1 cellular context compared by ENCODE assay signal in the genomic region with DNA sequence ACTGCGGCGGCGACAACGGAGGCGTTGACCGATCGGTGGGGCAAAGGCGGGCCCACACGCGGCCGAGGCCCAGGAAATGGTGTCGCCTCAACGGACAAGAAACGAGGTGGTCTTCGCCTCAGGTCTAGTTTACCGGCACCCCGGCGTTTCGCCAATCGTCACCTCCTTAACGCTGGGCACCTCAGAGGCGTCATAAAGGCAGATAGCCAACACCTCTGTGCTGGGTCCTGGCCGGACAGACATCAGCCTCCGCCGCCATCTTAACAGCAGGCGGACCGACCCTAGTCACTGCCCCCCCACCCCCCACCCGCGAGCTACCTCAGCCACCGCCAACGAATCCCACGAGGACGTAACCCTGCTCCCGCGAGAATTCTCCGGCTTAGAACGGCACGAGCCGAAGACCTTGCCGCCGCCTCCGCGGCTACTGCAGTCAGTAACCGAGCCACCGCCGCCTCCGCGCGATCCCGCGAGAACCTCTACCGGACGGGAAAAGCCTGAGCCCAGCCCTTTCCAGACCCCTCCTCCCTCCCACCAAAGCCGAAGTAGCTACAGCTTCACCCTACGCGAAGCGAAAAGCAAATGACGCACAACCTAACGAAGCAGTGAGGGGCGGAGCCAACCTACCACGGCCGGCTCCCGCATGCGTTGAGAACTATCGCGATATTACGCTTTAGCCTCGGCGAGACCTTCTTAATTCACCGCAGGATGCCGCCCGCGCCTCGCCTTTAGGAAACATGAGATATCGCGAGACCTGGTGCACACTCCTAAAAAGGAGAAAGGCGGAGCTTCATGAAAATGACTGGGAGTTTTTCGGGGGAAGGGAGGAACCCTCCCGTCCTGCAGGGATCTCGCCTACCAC.
A peak's percentile ranks its signal among the peaks of the same experiment; 100 is the strongest.
TF ChIP-seq lines count a peak whose summit lies in the region.

No MANE protein-coding gene starts in this region.

TF ChIP-seq in HepG2, 621 proteins besides CTCF, POLR2A, EP300 and RAD21 (continued from another document and continues in another):
- TF ChIP-seq, protein P1, sequence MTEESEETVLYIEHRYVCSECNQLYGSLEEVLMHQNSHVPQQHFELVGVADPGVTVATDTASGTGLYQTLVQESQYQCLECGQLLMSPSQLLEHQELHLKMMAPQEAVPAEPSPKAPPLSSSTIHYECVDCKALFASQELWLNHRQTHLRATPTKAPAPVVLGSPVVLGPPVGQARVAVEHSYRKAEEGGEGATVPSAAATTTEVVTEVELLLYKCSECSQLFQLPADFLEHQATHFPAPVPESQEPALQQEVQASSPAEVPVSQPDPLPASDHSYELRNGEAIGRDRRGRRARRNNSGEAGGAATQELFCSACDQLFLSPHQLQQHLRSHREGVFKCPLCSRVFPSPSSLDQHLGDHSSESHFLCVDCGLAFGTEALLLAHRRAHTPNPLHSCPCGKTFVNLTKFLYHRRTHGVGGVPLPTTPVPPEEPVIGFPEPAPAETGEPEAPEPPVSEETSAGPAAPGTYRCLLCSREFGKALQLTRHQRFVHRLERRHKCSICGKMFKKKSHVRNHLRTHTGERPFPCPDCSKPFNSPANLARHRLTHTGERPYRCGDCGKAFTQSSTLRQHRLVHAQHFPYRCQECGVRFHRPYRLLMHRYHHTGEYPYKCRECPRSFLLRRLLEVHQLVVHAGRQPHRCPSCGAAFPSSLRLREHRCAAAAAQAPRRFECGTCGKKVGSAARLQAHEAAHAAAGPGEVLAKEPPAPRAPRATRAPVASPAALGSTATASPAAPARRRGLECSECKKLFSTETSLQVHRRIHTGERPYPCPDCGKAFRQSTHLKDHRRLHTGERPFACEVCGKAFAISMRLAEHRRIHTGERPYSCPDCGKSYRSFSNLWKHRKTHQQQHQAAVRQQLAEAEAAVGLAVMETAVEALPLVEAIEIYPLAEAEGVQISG (CRISPR knock-in tag; IDR thresholded peaks at IDR 0.05): peak; percentile 16; the same call in 1 of the 2 replicates
- TF ChIP-seq ZNF598 (CRISPR knock-in tag; IDR thresholded peaks at IDR 0.05; ENCODE audit: borderline replicate concordance) (no peak), HOXD1 (CRISPR knock-in tag; IDR thresholded peaks at IDR 0.05) (no peak), YY1 (IDR thresholded peaks at IDR 0.05; ENCODE audit: insufficient read depth, insufficient replicate concordance, low read depth, low read length) (peak; percentile 88), TGIF2 (CRISPR knock-in tag; IDR thresholded peaks at IDR 0.05) (no peak), ZFP62 (CRISPR knock-in tag; IDR thresholded peaks at IDR 0.05) (no peak), ZSCAN30 (CRISPR knock-in tag; IDR thresholded peaks at IDR 0.05) (no peak), ZNF607 (CRISPR knock-in tag; IDR thresholded peaks at IDR 0.05; ENCODE audit: borderline replicate concordance) (0 out of 2 replicates have a peak, but pooled peaks have one; percentile 34), HES4 (CRISPR knock-in tag; IDR thresholded peaks at IDR 0.05; ENCODE audit: borderline replicate concordance) (0 out of 2 replicates have a peak, but pooled peaks have one; percentile 29), ZNF788 (CRISPR knock-in tag; IDR thresholded peaks at IDR 0.05; ENCODE audit: borderline replicate concordance) (no peak; the same call in 1 of the 2 replicates), ZFYVE20 (CRISPR knock-in tag; IDR thresholded peaks at IDR 0.05; ENCODE audit: borderline replicate concordance, low read depth) (no peak), ZNF138 (CRISPR knock-in tag; IDR thresholded peaks at IDR 0.05; ENCODE audit: low read depth) (0 out of 2 replicates have a peak, but pooled peaks have one; percentile 23), ZNF670 (CRISPR knock-in tag; IDR thresholded peaks at IDR 0.05; ENCODE audit: borderline replicate concordance) (0 out of 2 replicates have a peak, but pooled peaks have one; percentile 46), DR1 (CRISPR knock-in tag; IDR thresholded peaks at IDR 0.05) (0 out of 2 replicates have a peak, but pooled peaks have one; percentile 23), SMAD9 (CRISPR knock-in tag; IDR thresholded peaks at IDR 0.05) (no peak), ZNF790 (CRISPR knock-in tag; IDR thresholded peaks at IDR 0.05; ENCODE audit: borderline replicate concordance) (no peak)
- TF ChIP-seq, protein P2, sequence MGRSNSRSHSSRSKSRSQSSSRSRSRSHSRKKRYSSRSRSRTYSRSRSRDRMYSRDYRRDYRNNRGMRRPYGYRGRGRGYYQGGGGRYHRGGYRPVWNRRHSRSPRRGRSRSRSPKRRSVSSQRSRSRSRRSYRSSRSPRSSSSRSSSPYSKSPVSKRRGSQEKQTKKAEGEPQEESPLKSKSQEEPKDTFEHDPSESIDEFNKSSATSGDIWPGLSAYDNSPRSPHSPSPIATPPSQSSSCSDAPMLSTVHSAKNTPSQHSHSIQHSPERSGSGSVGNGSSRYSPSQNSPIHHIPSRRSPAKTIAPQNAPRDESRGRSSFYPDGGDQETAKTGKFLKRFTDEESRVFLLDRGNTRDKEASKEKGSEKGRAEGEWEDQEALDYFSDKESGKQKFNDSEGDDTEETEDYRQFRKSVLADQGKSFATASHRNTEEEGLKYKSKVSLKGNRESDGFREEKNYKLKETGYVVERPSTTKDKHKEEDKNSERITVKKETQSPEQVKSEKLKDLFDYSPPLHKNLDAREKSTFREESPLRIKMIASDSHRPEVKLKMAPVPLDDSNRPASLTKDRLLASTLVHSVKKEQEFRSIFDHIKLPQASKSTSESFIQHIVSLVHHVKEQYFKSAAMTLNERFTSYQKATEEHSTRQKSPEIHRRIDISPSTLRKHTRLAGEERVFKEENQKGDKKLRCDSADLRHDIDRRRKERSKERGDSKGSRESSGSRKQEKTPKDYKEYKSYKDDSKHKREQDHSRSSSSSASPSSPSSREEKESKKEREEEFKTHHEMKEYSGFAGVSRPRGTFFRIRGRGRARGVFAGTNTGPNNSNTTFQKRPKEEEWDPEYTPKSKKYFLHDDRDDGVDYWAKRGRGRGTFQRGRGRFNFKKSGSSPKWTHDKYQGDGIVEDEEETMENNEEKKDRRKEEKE (IDR thresholded peaks at IDR 0.05): no peak
- TF ChIP-seq, protein P3, sequence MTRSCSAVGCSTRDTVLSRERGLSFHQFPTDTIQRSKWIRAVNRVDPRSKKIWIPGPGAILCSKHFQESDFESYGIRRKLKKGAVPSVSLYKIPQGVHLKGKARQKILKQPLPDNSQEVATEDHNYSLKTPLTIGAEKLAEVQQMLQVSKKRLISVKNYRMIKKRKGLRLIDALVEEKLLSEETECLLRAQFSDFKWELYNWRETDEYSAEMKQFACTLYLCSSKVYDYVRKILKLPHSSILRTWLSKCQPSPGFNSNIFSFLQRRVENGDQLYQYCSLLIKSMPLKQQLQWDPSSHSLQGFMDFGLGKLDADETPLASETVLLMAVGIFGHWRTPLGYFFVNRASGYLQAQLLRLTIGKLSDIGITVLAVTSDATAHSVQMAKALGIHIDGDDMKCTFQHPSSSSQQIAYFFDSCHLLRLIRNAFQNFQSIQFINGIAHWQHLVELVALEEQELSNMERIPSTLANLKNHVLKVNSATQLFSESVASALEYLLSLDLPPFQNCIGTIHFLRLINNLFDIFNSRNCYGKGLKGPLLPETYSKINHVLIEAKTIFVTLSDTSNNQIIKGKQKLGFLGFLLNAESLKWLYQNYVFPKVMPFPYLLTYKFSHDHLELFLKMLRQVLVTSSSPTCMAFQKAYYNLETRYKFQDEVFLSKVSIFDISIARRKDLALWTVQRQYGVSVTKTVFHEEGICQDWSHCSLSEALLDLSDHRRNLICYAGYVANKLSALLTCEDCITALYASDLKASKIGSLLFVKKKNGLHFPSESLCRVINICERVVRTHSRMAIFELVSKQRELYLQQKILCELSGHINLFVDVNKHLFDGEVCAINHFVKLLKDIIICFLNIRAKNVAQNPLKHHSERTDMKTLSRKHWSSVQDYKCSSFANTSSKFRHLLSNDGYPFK (CRISPR knock-in tag; IDR thresholded peaks at IDR 0.05; ENCODE audit: borderline replicate concordance): peak; percentile 22; the same call in 1 of the 2 replicates
- TF ChIP-seq, protein P4, sequence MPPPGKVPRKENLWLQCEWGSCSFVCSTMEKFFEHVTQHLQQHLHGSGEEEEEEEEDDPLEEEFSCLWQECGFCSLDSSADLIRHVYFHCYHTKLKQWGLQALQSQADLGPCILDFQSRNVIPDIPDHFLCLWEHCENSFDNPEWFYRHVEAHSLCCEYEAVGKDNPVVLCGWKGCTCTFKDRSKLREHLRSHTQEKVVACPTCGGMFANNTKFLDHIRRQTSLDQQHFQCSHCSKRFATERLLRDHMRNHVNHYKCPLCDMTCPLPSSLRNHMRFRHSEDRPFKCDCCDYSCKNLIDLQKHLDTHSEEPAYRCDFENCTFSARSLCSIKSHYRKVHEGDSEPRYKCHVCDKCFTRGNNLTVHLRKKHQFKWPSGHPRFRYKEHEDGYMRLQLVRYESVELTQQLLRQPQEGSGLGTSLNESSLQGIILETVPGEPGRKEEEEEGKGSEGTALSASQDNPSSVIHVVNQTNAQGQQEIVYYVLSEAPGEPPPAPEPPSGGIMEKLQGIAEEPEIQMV (CRISPR knock-in tag; IDR thresholded peaks at IDR 0.05; ENCODE audit: low read depth): no peak
- TF ChIP-seq, protein P5, sequence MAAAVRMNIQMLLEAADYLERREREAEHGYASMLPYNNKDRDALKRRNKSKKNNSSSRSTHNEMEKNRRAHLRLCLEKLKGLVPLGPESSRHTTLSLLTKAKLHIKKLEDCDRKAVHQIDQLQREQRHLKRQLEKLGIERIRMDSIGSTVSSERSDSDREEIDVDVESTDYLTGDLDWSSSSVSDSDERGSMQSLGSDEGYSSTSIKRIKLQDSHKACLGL (CRISPR knock-in tag; IDR thresholded peaks at IDR 0.05): no peak
- TF ChIP-seq, protein P6, sequence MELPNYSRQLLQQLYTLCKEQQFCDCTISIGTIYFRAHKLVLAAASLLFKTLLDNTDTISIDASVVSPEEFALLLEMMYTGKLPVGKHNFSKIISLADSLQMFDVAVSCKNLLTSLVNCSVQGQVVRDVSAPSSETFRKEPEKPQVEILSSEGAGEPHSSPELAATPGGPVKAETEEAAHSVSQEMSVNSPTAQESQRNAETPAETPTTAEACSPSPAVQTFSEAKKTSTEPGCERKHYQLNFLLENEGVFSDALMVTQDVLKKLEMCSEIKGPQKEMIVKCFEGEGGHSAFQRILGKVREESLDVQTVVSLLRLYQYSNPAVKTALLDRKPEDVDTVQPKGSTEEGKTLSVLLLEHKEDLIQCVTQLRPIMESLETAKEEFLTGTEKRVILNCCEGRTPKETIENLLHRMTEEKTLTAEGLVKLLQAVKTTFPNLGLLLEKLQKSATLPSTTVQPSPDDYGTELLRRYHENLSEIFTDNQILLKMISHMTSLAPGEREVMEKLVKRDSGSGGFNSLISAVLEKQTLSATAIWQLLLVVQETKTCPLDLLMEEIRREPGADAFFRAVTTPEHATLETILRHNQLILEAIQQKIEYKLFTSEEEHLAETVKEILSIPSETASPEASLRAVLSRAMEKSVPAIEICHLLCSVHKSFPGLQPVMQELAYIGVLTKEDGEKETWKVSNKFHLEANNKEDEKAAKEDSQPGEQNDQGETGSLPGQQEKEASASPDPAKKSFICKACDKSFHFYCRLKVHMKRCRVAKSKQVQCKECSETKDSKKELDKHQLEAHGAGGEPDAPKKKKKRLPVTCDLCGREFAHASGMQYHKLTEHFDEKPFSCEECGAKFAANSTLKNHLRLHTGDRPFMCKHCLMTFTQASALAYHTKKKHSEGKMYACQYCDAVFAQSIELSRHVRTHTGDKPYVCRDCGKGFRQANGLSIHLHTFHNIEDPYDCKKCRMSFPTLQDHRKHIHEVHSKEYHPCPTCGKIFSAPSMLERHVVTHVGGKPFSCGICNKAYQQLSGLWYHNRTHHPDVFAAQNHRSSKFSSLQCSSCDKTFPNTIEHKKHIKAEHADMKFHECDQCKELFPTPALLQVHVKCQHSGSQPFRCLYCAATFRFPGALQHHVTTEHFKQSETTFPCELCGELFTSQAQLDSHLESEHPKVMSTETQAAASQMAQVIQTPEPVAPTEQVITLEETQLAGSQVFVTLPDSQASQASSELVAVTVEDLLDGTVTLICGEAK (IDR thresholded peaks at IDR 0.05): no peak
- TF ChIP-seq, protein P6 (CRISPR knock-in tag; IDR thresholded peaks at IDR 0.05): peak; percentile 27; the same call in 1 of the 2 replicates
- TF ChIP-seq, protein P7, sequence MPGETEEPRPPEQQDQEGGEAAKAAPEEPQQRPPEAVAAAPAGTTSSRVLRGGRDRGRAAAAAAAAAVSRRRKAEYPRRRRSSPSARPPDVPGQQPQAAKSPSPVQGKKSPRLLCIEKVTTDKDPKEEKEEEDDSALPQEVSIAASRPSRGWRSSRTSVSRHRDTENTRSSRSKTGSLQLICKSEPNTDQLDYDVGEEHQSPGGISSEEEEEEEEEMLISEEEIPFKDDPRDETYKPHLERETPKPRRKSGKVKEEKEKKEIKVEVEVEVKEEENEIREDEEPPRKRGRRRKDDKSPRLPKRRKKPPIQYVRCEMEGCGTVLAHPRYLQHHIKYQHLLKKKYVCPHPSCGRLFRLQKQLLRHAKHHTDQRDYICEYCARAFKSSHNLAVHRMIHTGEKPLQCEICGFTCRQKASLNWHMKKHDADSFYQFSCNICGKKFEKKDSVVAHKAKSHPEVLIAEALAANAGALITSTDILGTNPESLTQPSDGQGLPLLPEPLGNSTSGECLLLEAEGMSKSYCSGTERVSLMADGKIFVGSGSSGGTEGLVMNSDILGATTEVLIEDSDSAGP (CRISPR knock-in tag; IDR thresholded peaks at IDR 0.05; ENCODE audit: borderline replicate concordance): peak; percentile 46; the same call in 1 of the 2 replicates
- TF ChIP-seq, protein P8, sequence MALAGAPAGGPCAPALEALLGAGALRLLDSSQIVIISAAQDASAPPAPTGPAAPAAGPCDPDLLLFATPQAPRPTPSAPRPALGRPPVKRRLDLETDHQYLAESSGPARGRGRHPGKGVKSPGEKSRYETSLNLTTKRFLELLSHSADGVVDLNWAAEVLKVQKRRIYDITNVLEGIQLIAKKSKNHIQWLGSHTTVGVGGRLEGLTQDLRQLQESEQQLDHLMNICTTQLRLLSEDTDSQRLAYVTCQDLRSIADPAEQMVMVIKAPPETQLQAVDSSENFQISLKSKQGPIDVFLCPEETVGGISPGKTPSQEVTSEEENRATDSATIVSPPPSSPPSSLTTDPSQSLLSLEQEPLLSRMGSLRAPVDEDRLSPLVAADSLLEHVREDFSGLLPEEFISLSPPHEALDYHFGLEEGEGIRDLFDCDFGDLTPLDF (CRISPR knock-in tag; IDR thresholded peaks at IDR 0.05): 0 out of 2 replicates have a peak, but pooled peaks have one; percentile 50
